Comparison of ENCODE assay signal across 8 cellular contexts in the genomic region with DNA sequence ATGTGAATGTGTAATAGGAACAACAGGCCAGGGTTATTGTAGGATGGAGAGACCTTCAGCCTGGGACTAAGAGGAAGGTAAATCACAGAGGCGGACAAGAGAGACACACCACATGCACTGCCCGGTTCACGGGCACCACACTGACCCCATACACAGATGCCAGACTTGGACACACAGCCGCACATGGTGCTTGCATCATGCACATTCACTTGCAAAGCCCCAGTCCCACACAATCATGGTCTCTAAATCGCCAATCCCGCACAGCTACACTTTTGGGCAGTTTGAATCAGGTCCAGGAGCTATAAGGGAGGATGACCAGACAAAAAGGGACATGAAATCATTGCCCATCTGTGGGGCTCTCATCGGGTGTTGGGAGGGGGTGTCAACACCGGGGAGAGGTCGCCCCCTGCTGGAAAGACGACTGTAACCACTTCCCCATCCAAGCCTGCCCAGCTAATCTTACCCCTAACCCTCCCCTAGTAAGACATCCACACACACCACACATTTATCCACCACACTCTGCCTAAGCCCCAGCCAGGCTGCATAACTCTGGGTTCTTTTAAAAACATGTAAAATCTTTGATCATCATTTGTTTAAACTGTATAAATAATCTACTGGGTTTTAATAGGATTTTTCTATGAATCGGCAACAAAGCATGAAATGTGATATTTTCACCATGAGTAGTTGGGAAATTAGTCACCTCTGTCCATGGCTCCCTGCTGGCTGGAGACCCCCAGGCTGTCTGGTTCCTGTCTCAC. TPM values are rescaled to one million over a fixed set of nuclear protein-coding genes. Genes with fewer than 3 reads are reported as not detected.
DNase-seq lines count a peak whose midpoint lies in the region; ATAC-seq and TF ChIP-seq lines count a peak whose summit lies in the region.

No MANE protein-coding gene starts in this region.

- peak; percentile 32 to 48 for DNase-seq in SHP77 (lab: John Stamatoyannopoulos, UW)
- DNase-seq in SHP77 treated with DMSO at 0.1 percent for 48 hours (lab: John Stamatoyannopoulos, UW), result no peak
- peak; percentile 32 for DNase-seq in MV-4-11 (lab: John Stamatoyannopoulos, UW)
- peak; percentile 16 for DNase-seq in effector CD4-positive, alpha-beta T cell
- peak; percentile 85 for DNase-seq in neural progenitor cell (ENCODE audit: low spot score)

- no peaks in the 10 kb centered on the region for H3K9me3 ChIP-seq in neural progenitor cell (ENCODE audit: low read depth)

- no peaks in the 10 kb centered on the region for H3K79me2 ChIP-seq in neural progenitor cell (ENCODE audit: low read depth)

- H3K27me3 ChIP-seq in neural progenitor cell, result peaks cover 40% of the 10 kb centered on the region

- peaks cover 16% of the 10 kb centered on the region for H3K27me3 Mint-ChIP-seq in neural progenitor cell (ENCODE audit: insufficient read depth, low read depth)

- no peaks in the 10 kb centered on the region for H3K36me3 ChIP-seq in neural progenitor cell

- ATAC-seq in activated CD4-positive, CD25-positive, alpha-beta regulatory T cell treated with anti-CD3 and anti-CD28 coated beads, Interleukin-2, amount 50 U/mL, for 24 hours, result peak; percentile 53 to 72
- ATAC-seq in HG03354 (IDR thresholded peaks at IDR 0.05; ENCODE audit: poor library complexity, severe bottlenecking, unreplicated experiment), result no peak
- no peak for ATAC-seq in GM19324 (IDR thresholded peaks at IDR 0.05; ENCODE audit: low FRiP score, unreplicated experiment)

- H3K4me1 Mint-ChIP-seq in neural progenitor cell, result peaks cover 62% of the 10 kb centered on the region

- no peaks in the 10 kb centered on the region for H4K20me1 ChIP-seq in neural progenitor cell (ENCODE audit: low read depth)

- TF ChIP-seq CTCF in neural progenitor cell (IDR thresholded peaks at IDR 0.05), result peak; percentile 79

- H3K36me3 Mint-ChIP-seq in neural progenitor cell, result no peaks in the 10 kb centered on the region

- no peak overlapping the region for H3K4me2 ChIP-seq in neural progenitor cell

- H3K9ac ChIP-seq in neural progenitor cell, result no peak overlapping the region

- no peak overlapping the region for H3K27ac Mint-ChIP-seq in neural progenitor cell

- H3K9me3 Mint-ChIP-seq in neural progenitor cell, result no peaks in the 10 kb centered on the region

- H3K4me1 ChIP-seq in neural progenitor cell, result peaks cover 59% of the 10 kb centered on the region

- H2AFZ ChIP-seq in neural progenitor cell (replicated peaks), result no peak overlapping the region

- H3K4me3 Mint-ChIP-seq in neural progenitor cell, result no peak overlapping the region

- H3F3A ChIP-seq in neural progenitor cell (ENCODE audit: low read depth), result peaks cover 48% of the 10 kb centered on the region

- H3K27ac ChIP-seq in neural progenitor cell, result no peak overlapping the region

- H3K4me3 ChIP-seq in neural progenitor cell, result no peak overlapping the region

RNA-seq across cellular contexts. Expression of a gene that starts 40.5 kb away (rescaled TPM):
- total RNA-seq in neural progenitor cell (ENCODE audit: low replicate concordance), result 15.5 and 19.5 TPM in 2 replicates

Comparison
In these comparisons a context has a peak if more than half of its experiments do, and no peak if none do; other contexts are left out.
1. ATAC-seq: peak in activated CD4-positive, CD25-positive, alpha-beta regulatory T cell treated with anti-CD3 and anti-CD28 coated beads, Interleukin-2, amount 50 U/mL, for 24 hours (2 of 2); none in HG03354 (single experiment) and GM19324 (single experiment).